8 cellular contexts compared by ENCODE assay signal in genomic region chr9:109101810-109102209, GRCh38. TPM values are rescaled to one million over a fixed set of nuclear protein-coding genes. Genes with fewer than 3 reads are reported as not detected.
A peak's percentile ranks its signal among the peaks of the same experiment; 100 is the strongest.
DNase-seq lines count a peak whose midpoint lies in the region; ATAC-seq and TF ChIP-seq lines count a peak whose summit lies in the region.

No MANE protein-coding gene starts in this region.

- H3K9me3 ChIP-seq in mucosa of descending colon, result no peaks in the 10 kb centered on the region
- H3K9me3 ChIP-seq in neuronal stem cell (replicated peaks in 1 of 2; ENCODE audit: control insufficient read depth in 2 of 2, insufficient read depth in 1 of 2, low read depth in 1 of 2, low read length in 2 of 2), result peaks cover 0 to 28% of the 10 kb centered on the region in 2 donors

- no peak overlapping the region for H3K4ac ChIP-seq in neuronal stem cell (ENCODE audit: low read length)

- no peak overlapping the region for H3K27ac ChIP-seq in neuronal stem cell (replicated peaks; ENCODE audit: low read length)

- no peak overlapping the region for H2BK120ac ChIP-seq in neuronal stem cell (ENCODE audit: low read depth, low read length)

- H4K91ac ChIP-seq in neuronal stem cell (ENCODE audit: low read depth, low read length, poor library complexity), result no peak overlapping the region

- no peaks in the 10 kb centered on the region for H3K27me3 ChIP-seq in neuronal stem cell (ENCODE audit: control insufficient read depth in 3 of 3, insufficient read depth in 3 of 3, low read depth in 1 of 3, low read length in 3 of 3)

- no peak overlapping the region for H2BK15ac ChIP-seq in neuronal stem cell (ENCODE audit: low read length)

- H2BK5ac ChIP-seq in neuronal stem cell (ENCODE audit: low read length), result no peak overlapping the region

- H3K4me2 ChIP-seq in neuronal stem cell (ENCODE audit: insufficient read depth, low read length, poor library complexity, severe bottlenecking), result no peak overlapping the region

- no peak overlapping the region for H3K14ac ChIP-seq in neuronal stem cell (ENCODE audit: low read length)

- peak; percentile 80 for DNase-seq in GM12865 (ENCODE audit: low read depth)
- peak; percentile 56 for DNase-seq in KBM-7
- peak; percentile 84 for DNase-seq in amniotic epithelial cell (ENCODE audit: low read depth)
- no peak for DNase-seq in mucosa of descending colon
- DNase-seq in NCI-H2107 treated with DMSO at 0.1 percent for 48 hours (lab: John Stamatoyannopoulos, UW; ENCODE audit: unreplicated experiment), result no peak
- DNase-seq in neuronal stem cell (ENCODE audit: low spot score), result no peak
- no peak for DNase-seq in NCI-H2171 (lab: John Stamatoyannopoulos, UW)

- peaks cover 10% of the 10 kb centered on the region for H3K4me1 ChIP-seq in mucosa of descending colon (ENCODE audit: low read depth)
- peaks cover 4 to 13% of the 10 kb centered on the region in 2 donors for H3K4me1 ChIP-seq in neuronal stem cell (ENCODE audit: control insufficient read depth in 2 of 2, insufficient read depth in 1 of 2, low read depth in 1 of 2, low read length in 2 of 2)

- H2AK5ac ChIP-seq in neuronal stem cell (ENCODE audit: low read depth, low read length), result no peak overlapping the region

- no peak overlapping the region for H2BK12ac ChIP-seq in neuronal stem cell (ENCODE audit: low read length)

- H3K23ac ChIP-seq in neuronal stem cell (ENCODE audit: low read depth, low read length, poor library complexity), result no peak overlapping the region

- intact Hi-C loops in mucosa of descending colon (cut with DNase I, micrococcal nuclease), result no loop called here

- no peak overlapping the region for H3K18ac ChIP-seq in neuronal stem cell (ENCODE audit: low read length)

- no peak overlapping the region for H3K4me3 ChIP-seq in GM12865 (ENCODE audit: low read depth, low read length)
- no peak overlapping the region for H3K4me3 ChIP-seq in mucosa of descending colon
- H3K4me3 ChIP-seq in neuronal stem cell (ENCODE audit: low read length in 2 of 2), result no peak overlapping the region

- H3K36me3 ChIP-seq in mucosa of descending colon (ENCODE audit: low read depth), result no peaks in the 10 kb centered on the region
- peaks cover 0 to 75% of the 10 kb centered on the region in 2 donors for H3K36me3 ChIP-seq in neuronal stem cell (replicated peaks in 1 of 2; ENCODE audit: control insufficient read depth in 2 of 2, insufficient read depth in 2 of 2, low read length in 2 of 2)

- in situ Hi-C loops in KBM-7 (cut with MboI; ENCODE audit: low pct_unique_long_range_greater_than_20kb, low sequenced_read_pairs), result no loop called here

- no peaks in the 10 kb centered on the region for H3K79me1 ChIP-seq in neuronal stem cell (ENCODE audit: low read depth, low read length)

- WGBS in neuronal stem cell (ENCODE audit: extremely low coverage in 2 of 2, insufficient read length in 2 of 2, insufficient replicate concordance in 1 of 2), 2 donors, result no CpG with 5 or more reads among the region's 3 CpGs

- H3K9ac ChIP-seq in neuronal stem cell (ENCODE audit: low read depth, low read length, poor library complexity), result no peak overlapping the region

- no peak overlapping the region for H2AFZ ChIP-seq in neuronal stem cell (ENCODE audit: low read length)

- TF ChIP-seq CTCF in GM12865 (IDR thresholded peaks at IDR 0.05; ENCODE audit: insufficient read depth, low read depth, low read length, missing control alignments) (no peak), mucosa of descending colon (IDR thresholded peaks at IDR 0.05) (no peak)

- no peak overlapping the region for H4K8ac ChIP-seq in neuronal stem cell (ENCODE audit: low read depth, low read length)

- ATAC-seq in GM21619 (IDR thresholded peaks at IDR 0.05; ENCODE audit: unreplicated experiment) (peak; percentile 73), mucosa of descending colon (peak; percentile 90)

RNA-seq across cellular contexts. Expression of gene TMEM245, which starts 17.9 kb away (rescaled TPM):
- total RNA-seq in mucosa of descending colon, result 10 to 100 TPM; 26.3 to 72.8 (median 33.6) TPM
- polyA plus RNA-seq in neuronal stem cell (2013, experiment 1 of 2), result 46.2 TPM
- polyA plus RNA-seq in neuronal stem cell (2013, experiment 2 of 2), result 48.0 TPM

Comparison
In these comparisons a context has a peak if more than half of its experiments do, and no peak if none do; other contexts are left out.
1. DNase-seq: peak in GM12865 (single experiment), KBM-7 (single experiment) and amniotic epithelial cell (single experiment); none in mucosa of descending colon (0 of 3), NCI-H2107 treated with DMSO at 0.1 percent for 48 hours (single experiment), neuronal stem cell (single experiment) and NCI-H2171 (single experiment).